In genomic region chr6:31702819-31703716, GRCh38 we compare ENCODE assay signal across 1 cellular context.
A peak's percentile ranks its signal among the peaks of the same experiment; 100 is the strongest.
TF ChIP-seq lines count a peak whose summit lies in the region.

Gene ABHD16A (minus strand): TSS chr6:31703324. CDS start chr6:31703281, 43 bp downstream.

TF ChIP-seq in K562, 482 proteins besides CTCF, POLR2A, EP300 and RAD21 (continued from another document and continues in another):
- TF ChIP-seq PBX2 (CRISPR knock-in tag; IDR thresholded peaks at IDR 0.05; ENCODE audit: low read depth) (peak; percentile 11; the same call in 1 of the 2 replicates), PBX2 (tag; conservative IDR thresholded peaks at IDR 0.05; ENCODE audit: low read depth) (peak; percentile 28; the same call in 1 of the 2 replicates), MBD1 (CRISPR knock-in tag; IDR thresholded peaks at IDR 0.05) (no peak), ZC3H8 (IDR thresholded peaks at IDR 0.05) (0 out of 2 replicates have a peak, but pooled peaks have one; percentile 53), ARNT (IDR thresholded peaks at IDR 0.05) (peak in 1 of 2 experiments; percentile 25; a peak in 3 of 4 replicates), JUN (IDR thresholded peaks at IDR 0.05; ENCODE audit: borderline replicate concordance, low read depth, low read length) (peak; percentile 80), JUN (CRISPR knock-in tag; IDR thresholded peaks at IDR 0.05; ENCODE audit: borderline replicate concordance) (0 out of 2 replicates have a peak, but pooled peaks have one; percentile 24), CBFA2T2 (conservative IDR thresholded peaks at IDR 0.05) (no peak), HMG20B (CRISPR knock-in tag; IDR thresholded peaks at IDR 0.05) (no peak), ZFP91 (CRISPR knock-in tag; IDR thresholded peaks at IDR 0.05) (peak; percentile 68), FOXJ2 (tag; IDR thresholded peaks at IDR 0.05) (peak; percentile 29; the same call in 1 of the 2 replicates), PCBP1 (IDR thresholded peaks at IDR 0.05; ENCODE audit: low read depth, low read length, poor library complexity, severe bottlenecking) (peak; percentile 19), PREB (CRISPR knock-in tag; IDR thresholded peaks at IDR 0.05) (peak; percentile 92; the same call in 1 of the 2 replicates), ZFPM2 (CRISPR knock-in tag; IDR thresholded peaks at IDR 0.05) (no peak; the same call in 1 of the 2 replicates), SMAD3 (CRISPR knock-in tag; conservative IDR thresholded peaks at IDR 0.05) (peak; percentile 8; the same call in 1 of the 2 replicates), GTF3C2 (IDR thresholded peaks at IDR 0.05; ENCODE audit: borderline replicate concordance, extremely low read depth, insufficient read length) (no peak), ETV5 (CRISPR knock-in tag; IDR thresholded peaks at IDR 0.05; ENCODE audit: low read depth) (peak; percentile 81; the same call in 1 of the 2 replicates), MED1 (CRISPR knock-in tag; IDR thresholded peaks at IDR 0.05; ENCODE audit: borderline replicate concordance) (no peak), SNRNP70 (optimal IDR thresholded peaks at IDR 0.05; ENCODE audit: low read depth, low read length) (no peak), BRD9 (IDR thresholded peaks at IDR 0.05; ENCODE audit: low read depth, partially characterized antibody) (peak; percentile 90), CEBPG (CRISPR knock-in tag; IDR thresholded peaks at IDR 0.05) (peak; percentile 99), CEBPG (tag; conservative IDR thresholded peaks at IDR 0.05 in 1 of 2, IDR thresholded peaks at IDR 0.05 in 1 of 2) (peak; percentile 99 to 100), TCF3 (CRISPR knock-in tag; IDR thresholded peaks at IDR 0.05) (peak; percentile 48; the same call in 1 of the 2 replicates), ZNF449 (CRISPR knock-in tag; IDR thresholded peaks at IDR 0.05) (no peak), TARDBP (IDR thresholded peaks at IDR 0.05) (peak; percentile 62), ELK3 (CRISPR knock-in tag; IDR thresholded peaks at IDR 0.05) (no peak), GTF2F1 (IDR thresholded peaks at IDR 0.05; ENCODE audit: low read depth, low read length) (no peak; the same call in 1 of the 2 replicates), MYC (IDR thresholded peaks at IDR 0.05; ENCODE audit: low read depth, low read length) (peak; percentile 83), MYC (CRISPR knock-in tag; IDR thresholded peaks at IDR 0.05; ENCODE audit: borderline replicate concordance, low read depth) (peak; percentile 83; the same call in 1 of the 2 replicates), ZNF146 (CRISPR knock-in tag; IDR thresholded peaks at IDR 0.05; ENCODE audit: unreplicated experiment) (no peak), E2F5 (CRISPR knock-in tag; IDR thresholded peaks at IDR 0.05) (0 out of 2 replicates have a peak, but pooled peaks have one; percentile 55), MYBL2 (IDR thresholded peaks at IDR 0.05; ENCODE audit: low read depth) (no peak), MYBL2 (CRISPR knock-in tag; IDR thresholded peaks at IDR 0.05; ENCODE audit: borderline replicate concordance) (no peak), PHF20 (IDR thresholded peaks at IDR 0.05; ENCODE audit: partially characterized antibody) (peak; percentile 31), ZBTB11 (CRISPR knock-in tag; IDR thresholded peaks at IDR 0.05) (peak in 1 of 3 experiments; percentile 79; a peak in 2 of 6 replicates), ZNF282 (CRISPR knock-in tag; IDR thresholded peaks at IDR 0.05) (no peak), DACH1 (IDR thresholded peaks at IDR 0.05; ENCODE audit: partially characterized antibody) (peak; percentile 63), GTF2B (IDR thresholded peaks at IDR 0.05; ENCODE audit: extremely low read depth, insufficient read length) (peak; percentile 45), GABPA (tag; conservative IDR thresholded peaks at IDR 0.05; ENCODE audit: low read depth) (peak; percentile 80), ZNF239 (CRISPR knock-in tag; IDR thresholded peaks at IDR 0.05) (no peak; the same call in 1 of the 2 replicates), LEF1 (IDR thresholded peaks at IDR 0.05) (peak; percentile 51; the same call in 1 of the 2 replicates), HDGF (IDR thresholded peaks at IDR 0.05) (no peak)
